Comparison of ENCODE assay signal across 8 cellular contexts in genomic region chr10:5447071-5447470, GRCh38. TPM values are rescaled to one million over a fixed set of nuclear protein-coding genes. Genes with fewer than 3 reads are reported as not detected.
DNase-seq lines count a peak whose midpoint lies in the region; ATAC-seq and TF ChIP-seq lines count a peak whose summit lies in the region.

No MANE protein-coding gene starts in this region.

- H3K4me3 Mint-ChIP-seq in activated CD8-positive, alpha-beta memory T cell treated with anti-CD3 and anti-CD28 coated beads, Interleukin-2, amount 10 ng/mL, durations not matched to agents 7 days and 5 days: peak overlapping the region; percentile 80
- peak overlapping the region; percentile 86 for H3K4me3 Mint-ChIP-seq in activated naive CD8-positive, alpha-beta T cell treated with anti-CD3 and anti-CD28 coated beads, Interleukin-2, amount 10 ng/mL, durations not matched to agents 7 days and 5 days

- H3K27me3 Mint-ChIP-seq in activated CD8-positive, alpha-beta memory T cell treated with anti-CD3 and anti-CD28 coated beads, Interleukin-2, amount 10 ng/mL, durations not matched to agents 7 days and 5 days: no peaks in the 10 kb centered on the region
- H3K27me3 Mint-ChIP-seq in activated naive CD8-positive, alpha-beta T cell treated with anti-CD3 and anti-CD28 coated beads, Interleukin-2, amount 10 ng/mL, durations not matched to agents 7 days and 5 days: no peaks in the 10 kb centered on the region

- WGBS in thymus: 39% methylated on average over 3 of the region's 3 CpGs

- H3K27ac ChIP-seq in thymus (ENCODE audit: low read depth): no peak overlapping the region

- no peak for TF ChIP-seq CTCF in kidney epithelial cell (IDR thresholded peaks at IDR 0.05; ENCODE audit: insufficient read depth, low read length, poor library complexity, severe bottlenecking)

- POLR2A ChIA-PET in activated naive CD8-positive, alpha-beta T cell treated with anti-CD3 and anti-CD28 coated beads, Interleukin-2, amount 10 ng/mL, durations not matched to agents 7 days and 5 days (lab: Charles Lee): interaction anchor here (1.2 to 1.4 kb wide), 4 partner anchors 102 to 182 kb away, joined by 4 to 6 read pairs (median 4); no protein-coding TSS in a partner anchor

- DNase-seq in activated CD8-positive, alpha-beta memory T cell treated with anti-CD3 and anti-CD28 coated beads, Interleukin-2, amount 10 ng/mL, durations not matched to agents 7 days and 5 days: no peak
- DNase-seq in activated CD8-positive, alpha-beta memory T cell treated with anti-CD3 and anti-CD28 coated beads for 24 hours: no peak
- no peak for DNase-seq in activated naive CD8-positive, alpha-beta T cell treated with anti-CD3 and anti-CD28 coated beads, Interleukin-2, amount 10 ng/mL, durations not matched to agents 7 days and 5 days
- no peak for DNase-seq in kidney epithelial cell (ENCODE audit: low read depth)
- DNase-seq in AG08395 (ENCODE audit: low spot score): no peak

- peaks cover 6% of the 10 kb centered on the region for H3K4me1 ChIP-seq in thymus (ENCODE audit: control insufficient read depth, insufficient read depth, low read length)

- no peaks in the 10 kb centered on the region for H3K9me3 ChIP-seq in thymus (ENCODE audit: control insufficient read depth)

- H3K36me3 Mint-ChIP-seq in activated CD8-positive, alpha-beta memory T cell treated with anti-CD3 and anti-CD28 coated beads, Interleukin-2, amount 10 ng/mL, durations not matched to agents 7 days and 5 days: peaks cover 23% of the 10 kb centered on the region
- peaks cover 12% of the 10 kb centered on the region for H3K36me3 Mint-ChIP-seq in activated naive CD8-positive, alpha-beta T cell treated with anti-CD3 and anti-CD28 coated beads, Interleukin-2, amount 10 ng/mL, durations not matched to agents 7 days and 5 days

- H3K27me3 ChIP-seq in kidney epithelial cell (ENCODE audit: control insufficient read depth, insufficient read depth, low read length) (no peaks in the 10 kb centered on the region), thymus (ENCODE audit: control insufficient read depth, insufficient read depth) (no peaks in the 10 kb centered on the region)

- CTCF ChIA-PET in activated CD8-positive, alpha-beta memory T cell treated with anti-CD3 and anti-CD28 coated beads, Interleukin-2, amount 10 ng/mL, durations not matched to agents 7 days and 5 days (lab: Charles Lee): interaction anchor here (0.8 to 11.5 kb wide), 5 partner anchors 103 to 597 kb away, joined by 3 to 189 read pairs (median 8); no protein-coding TSS in a partner anchor

- H3K4me1 Mint-ChIP-seq in activated CD8-positive, alpha-beta memory T cell treated with anti-CD3 and anti-CD28 coated beads, Interleukin-2, amount 10 ng/mL, durations not matched to agents 7 days and 5 days: peaks cover 68% of the 10 kb centered on the region
- H3K4me1 Mint-ChIP-seq in activated naive CD8-positive, alpha-beta T cell treated with anti-CD3 and anti-CD28 coated beads, Interleukin-2, amount 10 ng/mL, durations not matched to agents 7 days and 5 days: peaks cover 45% of the 10 kb centered on the region

- H3K36me3 ChIP-seq in kidney epithelial cell (ENCODE audit: control insufficient read depth, insufficient read depth, low read length) (no peaks in the 10 kb centered on the region), thymus (ENCODE audit: control insufficient read depth, insufficient read depth) (no peaks in the 10 kb centered on the region)

- no peak for ATAC-seq in activated CD8-positive, alpha-beta memory T cell treated with anti-CD3 and anti-CD28 coated beads, Interleukin-2, amount 10 ng/mL, durations not matched to agents 7 days and 5 days
- ATAC-seq in activated naive CD8-positive, alpha-beta T cell treated with anti-CD3 and anti-CD28 coated beads, Interleukin-2, amount 10 ng/mL, durations not matched to agents 7 days and 5 days (ENCODE audit: low read depth): no peak
- ATAC-seq in HG03565 (IDR thresholded peaks at IDR 0.05; ENCODE audit: unreplicated experiment) (no peak), HG03039 (IDR thresholded peaks at IDR 0.05; ENCODE audit: unreplicated experiment) (no peak)

- no peaks in the 10 kb centered on the region for H3K9me3 Mint-ChIP-seq in activated CD8-positive, alpha-beta memory T cell treated with anti-CD3 and anti-CD28 coated beads, Interleukin-2, amount 10 ng/mL, durations not matched to agents 7 days and 5 days (ENCODE audit: low read depth)
- H3K9me3 Mint-ChIP-seq in activated naive CD8-positive, alpha-beta T cell treated with anti-CD3 and anti-CD28 coated beads, Interleukin-2, amount 10 ng/mL, durations not matched to agents 7 days and 5 days: no peaks in the 10 kb centered on the region

- peak overlapping the region; percentile 75 for H3K27ac Mint-ChIP-seq in activated CD8-positive, alpha-beta memory T cell treated with anti-CD3 and anti-CD28 coated beads, Interleukin-2, amount 10 ng/mL, durations not matched to agents 7 days and 5 days
- peak overlapping the region; percentile 14 for H3K27ac Mint-ChIP-seq in activated naive CD8-positive, alpha-beta T cell treated with anti-CD3 and anti-CD28 coated beads, Interleukin-2, amount 10 ng/mL, durations not matched to agents 7 days and 5 days

- H3K4me3 ChIP-seq in kidney epithelial cell (ENCODE audit: low read depth, low read length) (peak overlapping the region; percentile 87), thymus (ENCODE audit: low read length) (peak overlapping the region; percentile 21)

RNA-seq across cellular contexts. Expression of gene NET1, which starts 34.7 kb away (rescaled TPM):
- 10 to 100 TPM; 36.3 to 48.8 TPM for total RNA-seq in activated CD8-positive, alpha-beta memory T cell treated with anti-CD3 and anti-CD28 coated beads, Interleukin-2, amount 10 ng/mL, durations not matched to agents 7 days and 5 days
- 10 to 100 TPM; 20.3 to 22.7 TPM for total RNA-seq in activated naive CD8-positive, alpha-beta T cell treated with anti-CD3 and anti-CD28 coated beads, Interleukin-2, amount 10 ng/mL, durations not matched to agents 7 days and 5 days
- 113 and 146 TPM in 2 replicates for total RNA-seq in kidney epithelial cell
- 63.6 TPM for polyA plus RNA-seq in thymus

RNA-seq across cellular contexts. Expression of gene TUBAL3, which starts 42.4 kb away (rescaled TPM):
- total RNA-seq in activated CD8-positive, alpha-beta memory T cell treated with anti-CD3 and anti-CD28 coated beads, Interleukin-2, amount 10 ng/mL, durations not matched to agents 7 days and 5 days: not detected
- total RNA-seq in activated naive CD8-positive, alpha-beta T cell treated with anti-CD3 and anti-CD28 coated beads, Interleukin-2, amount 10 ng/mL, durations not matched to agents 7 days and 5 days: not detected
- total RNA-seq in kidney epithelial cell: 0.34 and 0.46 TPM in 2 replicates
- polyA plus RNA-seq in thymus: 0.46 TPM

RNA-seq across cellular contexts. Expression of gene CALML5, which starts 52.3 kb away (rescaled TPM):
- not detected for total RNA-seq in activated CD8-positive, alpha-beta memory T cell treated with anti-CD3 and anti-CD28 coated beads, Interleukin-2, amount 10 ng/mL, durations not matched to agents 7 days and 5 days
- not detected for total RNA-seq in activated naive CD8-positive, alpha-beta T cell treated with anti-CD3 and anti-CD28 coated beads, Interleukin-2, amount 10 ng/mL, durations not matched to agents 7 days and 5 days
- total RNA-seq in kidney epithelial cell: 0.34 TPM in 1 of 2 replicates, not detected in the other
- polyA plus RNA-seq in thymus: 368 TPM
